Comparison of ENCODE assay signal across 33 cellular contexts in genomic region chrX:56114437-56114787, GRCh38.
"Had no signal": no experiment of that assay in that cellular context is flagged by ENCODE, and none has a peak within 500 bp of the region (broad histone marks: within the 10 kb centered on the region; RNA-seq: fewer than 3 reads in every experiment).

No MANE protein-coding gene starts in this region.

- DNase-seq: activated B cell treated with CpG ODN at 0.5 μM for 24 hours; activated CD4-positive, alpha-beta memory T cell treated with anti-CD3 and anti-CD28 coated beads for 36 hours; activated CD4-positive, alpha-beta T cell treated with anti-CD3 and anti-CD28 coated beads for 4 hours; activated CD4-positive, alpha-beta T cell treated with anti-CD3 and anti-CD28 coated beads, Interleukin-2, amount 10 ng/mL, durations not matched to agents 24 days and 14 days; activated CD4-positive, alpha-beta T cell treated with anti-CD3 and anti-CD28 coated beads, Interleukin-2, amount 50 U/mL, for 1 hour; activated CD4-positive, alpha-beta T cell treated with anti-CD3 and anti-CD28 coated beads, Interleukin-2, amount 50 U/mL, for 4 hours; activated CD4-positive, CD25-positive, alpha-beta regulatory T cell treated with anti-CD3 and anti-CD28 coated beads, Interleukin-2, amount 50 U/mL, for 72 hours; activated CD8-positive, alpha-beta memory T cell treated with anti-CD3 and anti-CD28 coated beads, Interleukin-2, amount 50 U/mL, for 4 hours; activated CD8-positive, alpha-beta T cell treated with anti-CD3 and anti-CD28 coated beads for 36 hours; activated effector memory CD4-positive, alpha-beta T cell treated with anti-CD3 and anti-CD28 coated beads, Interleukin-2, amount 50 U/mL, for 16 hours; activated gamma-delta T cell treated with Interleukin-2 at 50 U/mL for 16 hours; activated naive CD4-positive, alpha-beta T cell; activated naive CD4-positive, alpha-beta T cell treated with anti-CD3 and anti-CD28 coated beads for 36 hours; activated naive CD4-positive, alpha-beta T cell treated with anti-CD3 and anti-CD28 coated beads, Interleukin-2, amount 50 U/mL, for 16 hours; activated naive CD8-positive, alpha-beta T cell treated with anti-CD3 and anti-CD28 coated beads for 36 hours; activated T-cell treated with anti-CD3 and anti-CD28 coated beads for 4 hours; activated T-cell treated with anti-CD3 and anti-CD28 coated beads, Interleukin-2, amount 50 U/mL, for 1 hour; activated T-cell treated with anti-CD3 and anti-CD28 coated beads, Interleukin-2, amount 50 U/mL, for 4 hours; activated T-cell treated with anti-CD3 and anti-CD28 coated beads, Interleukin-2, amount 50 U/mL, for 72 hours; adrenal gland; amniotic stem cell; body of pancreas; brain microvascular endothelial cell; central memory CD4-positive, alpha-beta T cell; T-cell; T-helper 17 cell had no signal

- H3K4me1 ChIP-seq: adrenal gland, body of pancreas, breast epithelium had no signal

- H3K9me3 Mint-ChIP-seq: activated B cell treated with CpG ODN at 0.5 μM for 24 hours; activated CD4-positive, alpha-beta T cell treated with anti-CD3 and anti-CD28 coated beads, Interleukin-2, amount 10 ng/mL, durations not matched to agents 24 days and 14 days; activated CD8-positive, alpha-beta T cell treated with anti-CD3 and anti-CD28 coated beads for 36 hours; activated naive CD4-positive, alpha-beta T cell treated with anti-CD3 and anti-CD28 coated beads, Interleukin-2, amount 50 U/mL, for 72 hours; activated T-helper 1 cell treated with anti-CD3 and anti-CD28 coated beads, Interleukin-12 subunit alpha, Interleukin-12 subunit beta, Interleukin-2, Interleukin-4 antibody, amounts not matched to agents 30 ng/mL and 10 ng/mL and 1 ng/mL, durations not matched to agents 14 hours and 24 hours and 36 hours; activated T-helper 17 cell treated with anti-CD3 and anti-CD28 coated beads, Interleukin-2, amount 50 U/mL, for 72 hours had no signal

- H3K9me3 ChIP-seq: adrenal gland, body of pancreas, breast epithelium had no signal

- ATAC-seq: activated CD8-positive, alpha-beta T cell treated with anti-CD3 and anti-CD28 coated beads for 36 hours; activated naive CD4-positive, alpha-beta T cell treated with anti-CD3 and anti-CD28 coated beads, Interleukin-2, amount 50 U/mL, for 72 hours; activated T-cell treated with anti-CD3 and anti-CD28 coated beads, Interleukin-2, amount 50 U/mL, for 4 hours; activated T-cell treated with anti-CD3 and anti-CD28 coated beads, Interleukin-2, amount 50 U/mL, for 72 hours; activated T-helper 17 cell treated with anti-CD3 and anti-CD28 coated beads, Interleukin-2, amount 50 U/mL, for 72 hours; body of pancreas; T-cell; T-helper 17 cell had no signal

- H3K4me1 Mint-ChIP-seq: activated B cell treated with CpG ODN at 0.5 μM for 24 hours; activated CD4-positive, alpha-beta T cell treated with anti-CD3 and anti-CD28 coated beads, Interleukin-2, amount 10 ng/mL, durations not matched to agents 24 days and 14 days; activated naive CD8-positive, alpha-beta T cell treated with anti-CD3 and anti-CD28 coated beads for 36 hours; activated T-helper 17 cell treated with anti-CD3 and anti-CD28 coated beads, Interleukin-2, amount 50 U/mL, for 72 hours; T-cell; T-helper 17 cell had no signal

- H3K4me3 ChIP-seq: adrenal gland, body of pancreas, breast epithelium had no signal

- H3K4me3 Mint-ChIP-seq: activated B cell treated with CpG ODN at 0.5 μM for 24 hours; activated CD4-positive, alpha-beta memory T cell treated with anti-CD3 and anti-CD28 coated beads for 36 hours; activated CD4-positive, alpha-beta T cell treated with anti-CD3 and anti-CD28 coated beads, Interleukin-2, amount 10 ng/mL, durations not matched to agents 24 days and 14 days; activated CD8-positive, alpha-beta T cell treated with anti-CD3 and anti-CD28 coated beads for 36 hours; activated naive CD4-positive, alpha-beta T cell treated with anti-CD3 and anti-CD28 coated beads for 36 hours; activated naive CD8-positive, alpha-beta T cell treated with anti-CD3 and anti-CD28 coated beads for 36 hours; activated T-cell treated with anti-CD3 and anti-CD28 coated beads, Interleukin-2, amount 50 U/mL, for 4 hours; activated T-cell treated with anti-CD3 and anti-CD28 coated beads, Interleukin-2, amount 50 U/mL, for 72 hours; activated T-helper 1 cell treated with anti-CD3 and anti-CD28 coated beads, Interleukin-12 subunit alpha, Interleukin-12 subunit beta, Interleukin-2, Interleukin-4 antibody, amounts not matched to agents 30 ng/mL and 10 ng/mL and 1 ng/mL, durations not matched to agents 14 hours and 24 hours and 36 hours; activated T-helper 17 cell treated with anti-CD3 and anti-CD28 coated beads, Interleukin-2, amount 50 U/mL, for 72 hours; T-cell; T-helper 17 cell had no signal

- H3K27ac Mint-ChIP-seq: activated B cell treated with CpG ODN at 0.5 μM for 24 hours; activated CD4-positive, alpha-beta memory T cell treated with anti-CD3 and anti-CD28 coated beads for 36 hours; activated CD4-positive, alpha-beta T cell treated with anti-CD3 and anti-CD28 coated beads, Interleukin-2, amount 10 ng/mL, durations not matched to agents 24 days and 14 days; activated CD8-positive, alpha-beta T cell treated with anti-CD3 and anti-CD28 coated beads for 36 hours; activated naive CD4-positive, alpha-beta T cell treated with anti-CD3 and anti-CD28 coated beads for 36 hours; activated naive CD4-positive, alpha-beta T cell treated with anti-CD3 and anti-CD28 coated beads, Interleukin-2, amount 50 U/mL, for 72 hours; activated naive CD8-positive, alpha-beta T cell treated with anti-CD3 and anti-CD28 coated beads for 36 hours; activated T-cell treated with anti-CD3 and anti-CD28 coated beads, Interleukin-2, amount 50 U/mL, for 72 hours; activated T-helper 1 cell treated with anti-CD3 and anti-CD28 coated beads, Interleukin-12 subunit alpha, Interleukin-12 subunit beta, Interleukin-2, Interleukin-4 antibody, amounts not matched to agents 30 ng/mL and 10 ng/mL and 1 ng/mL, durations not matched to agents 14 hours and 24 hours and 36 hours; activated T-helper 17 cell treated with anti-CD3 and anti-CD28 coated beads, Interleukin-2, amount 50 U/mL, for 72 hours; T-cell; T-helper 17 cell had no signal

- H3K36me3 Mint-ChIP-seq: activated CD4-positive, alpha-beta memory T cell treated with anti-CD3 and anti-CD28 coated beads for 36 hours; activated naive CD4-positive, alpha-beta T cell treated with anti-CD3 and anti-CD28 coated beads, Interleukin-2, amount 50 U/mL, for 72 hours; activated naive CD8-positive, alpha-beta T cell treated with anti-CD3 and anti-CD28 coated beads for 36 hours had no signal

- H3K27me3 ChIP-seq: adrenal gland, body of pancreas, brain microvascular endothelial cell had no signal

- H3K27ac ChIP-seq: adrenal gland, body of pancreas, brain microvascular endothelial cell, breast epithelium, VCaP had no signal

- H3K27me3 Mint-ChIP-seq: activated B cell treated with CpG ODN at 0.5 μM for 24 hours; activated CD4-positive, alpha-beta memory T cell treated with anti-CD3 and anti-CD28 coated beads for 36 hours; activated CD4-positive, alpha-beta T cell treated with anti-CD3 and anti-CD28 coated beads, Interleukin-2, amount 10 ng/mL, durations not matched to agents 24 days and 14 days; activated CD8-positive, alpha-beta T cell treated with anti-CD3 and anti-CD28 coated beads for 36 hours; activated naive CD8-positive, alpha-beta T cell treated with anti-CD3 and anti-CD28 coated beads for 36 hours; activated T-helper 17 cell treated with anti-CD3 and anti-CD28 coated beads, Interleukin-2, amount 50 U/mL, for 72 hours; T-helper 17 cell had no signal

- FAIRE-seq: astrocyte, TTC549 had no signal

- H3K36me3 ChIP-seq: adrenal gland, brain microvascular endothelial cell, breast epithelium had no signal
